Comparison of ENCODE assay signal across 14 cellular contexts in the genomic region with DNA sequence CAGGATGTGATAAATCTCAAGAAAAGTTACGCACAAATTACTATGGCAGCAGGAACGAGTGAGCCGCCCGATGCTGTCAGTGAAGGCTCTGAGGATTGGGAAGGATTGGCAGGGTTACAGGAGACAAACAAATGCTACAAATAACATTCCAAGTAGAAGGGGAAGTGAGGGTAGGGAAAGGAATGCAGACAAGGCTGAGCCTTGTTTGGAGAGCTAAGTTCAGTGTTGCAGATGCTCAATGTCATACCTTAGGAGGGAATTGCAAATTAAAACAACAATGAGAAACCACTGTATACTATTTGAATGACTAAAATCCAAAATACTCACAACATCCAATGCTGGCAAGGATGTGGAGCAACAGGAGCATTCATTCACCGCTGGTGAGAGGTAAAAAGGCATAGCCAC. TPM values are rescaled to one million over a fixed set of nuclear protein-coding genes. Genes with fewer than 3 reads are reported as not detected.
DNase-seq lines count a peak whose midpoint lies in the region; ATAC-seq and TF ChIP-seq lines count a peak whose summit lies in the region.
"Had no signal": no experiment of that assay in that cellular context is flagged by ENCODE, and none has a peak within 500 bp of the region (broad histone marks: within the 10 kb centered on the region; RNA-seq: fewer than 3 reads in every experiment).

No MANE protein-coding gene starts in this region.

- H3K27ac ChIP-seq in RWPE1 (no peak overlapping the region), fibroblast of lung (ENCODE audit: insufficient read depth, low read length) (no peak overlapping the region), osteoblast (ENCODE audit: low read depth, low read length) (peak overlapping the region; percentile 73), right cardiac atrium (ENCODE audit: low read length) (no peak overlapping the region), aorta (ENCODE audit: low read depth in 1 of 2, low read length in 2 of 2) (no peak overlapping the region)
- H3K27ac ChIP-seq: KMS-11 had no signal

- ATAC-seq in right cardiac atrium (no peak), aorta (ENCODE audit: low FRiP score) (no peak)

- TF ChIP-seq CTCF in RWPE1 (conservative IDR thresholded peaks at IDR 0.05; ENCODE audit: low read depth) (no peak), fibroblast of lung (conservative IDR thresholded peaks at IDR 0.05 in 1 of 2, IDR thresholded peaks at IDR 0.05 in 1 of 2; ENCODE audit: low read depth in 1 of 2, low read length in 2 of 2) (no peak), osteoblast (IDR thresholded peaks at IDR 0.05; ENCODE audit: extremely low read depth, low read depth, low read length) (no peak)

- H3K79me2 ChIP-seq in fibroblast of lung (ENCODE audit: control insufficient read depth, insufficient read depth, low read length), result no peaks in the 10 kb centered on the region
- no peaks in the 10 kb centered on the region for H3K79me2 ChIP-seq in osteoblast (ENCODE audit: insufficient read depth, low read length)

- no peak overlapping the region for H3K9ac ChIP-seq in fibroblast of lung (ENCODE audit: insufficient read depth, low read length)
- H3K9ac ChIP-seq: KMS-11 had no signal

- no peaks in the 10 kb centered on the region for H3K9me3 ChIP-seq in fibroblast of lung (ENCODE audit: control insufficient read depth, insufficient read depth, low read depth, low read length)
- H3K9me3 ChIP-seq in osteoblast (ENCODE audit: low read depth, low read length), result no peaks in the 10 kb centered on the region
- no peaks in the 10 kb centered on the region for H3K9me3 ChIP-seq in right cardiac atrium (ENCODE audit: control insufficient read depth, low read length)
- H3K9me3 ChIP-seq in aorta (ENCODE audit: control insufficient read depth, low read length), result no peaks in the 10 kb centered on the region

- H3K4me3 ChIP-seq in fibroblast of lung (replicated peaks in 1 of 4; ENCODE audit: control extremely low read depth in 1 of 4, insufficient read depth in 1 of 4, low read depth in 3 of 4, low read length in 4 of 4) (no peak overlapping the region), osteoblast (ENCODE audit: insufficient read depth, low read length) (no peak overlapping the region), right cardiac atrium (ENCODE audit: low read length) (no peak overlapping the region), aorta (ENCODE audit: low read length in 2 of 2) (no peak overlapping the region)

- intact Hi-C loops in right cardiac atrium (cut with DNase I) (loop anchor here in 1 of 4 donors (5.0 kb wide), 1 partner anchor 106 kb away; no protein-coding TSS in a partner anchor), aorta (cut with DNase I) (no loop called here)

- H3K36me3 ChIP-seq in fibroblast of lung (ENCODE audit: control insufficient read depth, insufficient read depth, low read length) (no peaks in the 10 kb centered on the region), osteoblast (ENCODE audit: insufficient read depth, low read length) (no peaks in the 10 kb centered on the region), aorta (ENCODE audit: control insufficient read depth in 1 of 2, insufficient read depth in 2 of 2, low read length in 1 of 2) (no peaks in the 10 kb centered on the region)

- H3K27me3 ChIP-seq in fibroblast of lung (ENCODE audit: control insufficient read depth, insufficient read depth, low read length) (no peaks in the 10 kb centered on the region), osteoblast (ENCODE audit: insufficient read depth, low read length) (no peaks in the 10 kb centered on the region), right cardiac atrium (ENCODE audit: control insufficient read depth, insufficient read depth) (no peaks in the 10 kb centered on the region), aorta (ENCODE audit: control insufficient read depth in 1 of 2, insufficient read depth in 2 of 2, low read length in 1 of 2) (no peaks in the 10 kb centered on the region)

- DNase-seq in ELF-1 (ENCODE audit: low read depth, low spot score) (peak; percentile 15), RWPE1 (ENCODE audit: low spot score) (peak; percentile 13), fibroblast of lung (ENCODE audit: low read depth in 2 of 2) (peak; percentile 48 to 86), osteoblast (ENCODE audit: insufficient read length, low spot score, missing footprints) (peak; percentile 73), right cardiac atrium (no peak), mucosa of gallbladder (ENCODE audit: low spot score) (no peak), aorta (no peak), globus pallidus (ENCODE audit: low spot score) (no peak)
- DNase-seq: activated CD4-positive, alpha-beta T cell treated with anti-CD3 and anti-CD28 coated beads, Interleukin-2, amount 50 U/mL, for 4 hours; activated naive CD4-positive, alpha-beta T cell treated with anti-CD3 and anti-CD28 coated beads for 36 hours; DMS153; NCI-H345; small intestine had no signal

- no peak overlapping the region for H3K4me2 ChIP-seq in fibroblast of lung (ENCODE audit: extremely low read depth, insufficient read depth, low read length)
- peak overlapping the region; percentile 7 for H3K4me2 ChIP-seq in osteoblast (ENCODE audit: insufficient read depth, low read length)
- H3K4me2 ChIP-seq: KMS-11 had no signal

- POLR2A ChIA-PET in RWPE1 (lab: Yijun Ruan, JAX; ENCODE audit: low non-redundant PET), result no interaction called here

- no peak overlapping the region for H2AFZ ChIP-seq in fibroblast of lung (ENCODE audit: low read length)
- no peak overlapping the region for H2AFZ ChIP-seq in osteoblast (ENCODE audit: low read length)

- 61% methylated on average over 5 of the region's 5 CpGs for WGBS in right cardiac atrium
- WGBS in aorta, 2 donors, result 26 to 33% methylated on average over 5 of the region's 5 CpGs

- CTCF ChIA-PET in RWPE1 (lab: Yijun Ruan, JAX), result interaction anchor here (0.9 kb wide), 1 partner anchor 105 kb away, joined by 3 read pairs; no protein-coding TSS in a partner anchor

- H3K4me1 ChIP-seq in fibroblast of lung (ENCODE audit: control insufficient read depth, extremely low read depth, insufficient read depth, low read length) (no peaks in the 10 kb centered on the region), osteoblast (ENCODE audit: insufficient read depth, low read length) (peaks cover 12% of the 10 kb centered on the region), right cardiac atrium (ENCODE audit: control insufficient read depth, insufficient read depth, low read length) (no peaks in the 10 kb centered on the region), aorta (ENCODE audit: control insufficient read depth in 1 of 2, insufficient read depth in 2 of 2, low read length in 2 of 2) (no peaks in the 10 kb centered on the region)

- H4K20me1 ChIP-seq in fibroblast of lung (ENCODE audit: control insufficient read depth, extremely low read depth, insufficient read depth, low read length) (no peaks in the 10 kb centered on the region), osteoblast (ENCODE audit: insufficient read depth, low read length) (no peaks in the 10 kb centered on the region)

RNA-seq across cellular contexts. Expression of gene CLEC9A, which starts 1.3 kb away (rescaled TPM):
- total RNA-seq in fibroblast of lung, result not detected in 2 replicates
- not detected in 2 replicates for polyA plus RNA-seq in fibroblast of lung
- polyA plus RNA-seq in fibroblast of lung (2012), result not detected in 2 replicates
- not detected in 2 replicates for polyA minus RNA-seq in fibroblast of lung (ENCODE audit: low replicate concordance)
- not detected in 2 replicates for total RNA-seq in osteoblast
- under 1 TPM in 1 of 4 donors, not detected in 3; 0.26 TPM for total RNA-seq in right cardiac atrium
- polyA plus RNA-seq in right cardiac atrium, result not detected
- 1.2 TPM for total RNA-seq in mucosa of gallbladder
- under 1 TPM; 0.26 to 0.42 TPM for total RNA-seq in aorta
- polyA plus RNA-seq in aorta, result not detected
- total RNA-seq: activated naive CD4-positive, alpha-beta T cell treated with anti-CD3 and anti-CD28 coated beads for 36 hours had no signal

RNA-seq across cellular contexts. Expression of gene CLEC12B, which starts 21.3 kb away (rescaled TPM):
- not detected in 2 replicates for total RNA-seq in fibroblast of lung
- 0.02 TPM in 1 of 2 replicates, not detected in the other for polyA plus RNA-seq in fibroblast of lung
- polyA plus RNA-seq in fibroblast of lung (2012), result not detected in 2 replicates
- not detected in 2 replicates for polyA minus RNA-seq in fibroblast of lung (ENCODE audit: low replicate concordance)
- not detected in 2 replicates for total RNA-seq in osteoblast
- under 1 TPM in 1 of 4 donors, not detected in 3; 0.44 TPM for total RNA-seq in right cardiac atrium
- polyA plus RNA-seq in right cardiac atrium, result not detected
- total RNA-seq in mucosa of gallbladder, result not detected
- under 1 TPM in 1 of 2 donors, not detected in 1; 0.78 TPM for total RNA-seq in aorta
- polyA plus RNA-seq in aorta, result not detected
- total RNA-seq: activated naive CD4-positive, alpha-beta T cell treated with anti-CD3 and anti-CD28 coated beads for 36 hours had no signal

RNA-seq across cellular contexts. Expression of gene CLEC1B, which starts 32.9 kb away (rescaled TPM):
- total RNA-seq in fibroblast of lung (not detected in 2 replicates), osteoblast (not detected in 2 replicates), right cardiac atrium (not detected), mucosa of gallbladder (not detected), aorta (not detected)
- polyA plus RNA-seq in fibroblast of lung (not detected in 2 replicates), right cardiac atrium (not detected), aorta (not detected)
- not detected in 2 replicates for polyA plus RNA-seq in fibroblast of lung (2012)
- not detected in 2 replicates for polyA minus RNA-seq in fibroblast of lung (ENCODE audit: low replicate concordance)
- total RNA-seq: activated naive CD4-positive, alpha-beta T cell treated with anti-CD3 and anti-CD28 coated beads for 36 hours had no signal
- polyA plus RNA-seq: small intestine had no signal

Comparison
In these comparisons a context has a peak if more than half of its experiments do, and no peak if none do; other contexts are left out.
1. DNase-seq: peak in ELF-1 (single experiment), RWPE1 (single experiment), fibroblast of lung (2 of 2) and osteoblast (single experiment); none in right cardiac atrium (0 of 3), mucosa of gallbladder (single experiment), aorta (0 of 2) and globus pallidus (single experiment).